Comparison of ENCODE assay signal across 21 cellular contexts in the genomic region with DNA sequence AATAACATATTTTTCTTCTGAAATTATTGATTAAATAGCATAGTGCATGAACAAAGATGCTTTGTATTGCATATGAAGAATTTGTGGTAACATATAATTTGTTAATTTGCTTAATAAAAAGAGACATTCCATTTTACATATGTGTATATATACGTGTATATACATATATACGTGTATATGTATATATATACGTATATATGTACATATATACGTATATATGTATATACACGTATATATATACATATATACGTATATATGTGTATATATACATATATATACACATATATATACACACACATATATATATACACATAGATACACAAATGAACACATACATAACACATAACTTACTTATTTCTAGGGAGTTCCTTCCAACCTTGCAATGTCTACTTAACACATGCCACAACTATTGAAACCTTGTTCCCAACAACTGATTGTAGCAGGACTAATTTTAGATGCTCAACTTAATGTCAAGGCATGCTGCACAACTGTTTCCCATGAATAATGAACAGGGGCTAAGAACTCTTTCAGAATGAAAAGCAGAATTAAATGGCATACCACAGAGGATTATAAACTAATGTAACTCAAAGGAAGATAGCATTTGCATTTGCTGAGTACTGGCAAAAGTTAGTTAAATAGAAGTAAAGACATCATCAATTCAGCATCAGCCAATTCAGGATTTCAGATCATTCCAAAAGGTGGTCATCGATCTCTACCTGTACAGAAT. TPM values are rescaled to one million over a fixed set of nuclear protein-coding genes. Genes with fewer than 3 reads are reported as not detected.
DNase-seq lines count a peak whose midpoint lies in the region; ATAC-seq, FAIRE-seq and TF ChIP-seq lines count a peak whose summit lies in the region.
"Had no signal": no experiment of that assay in that cellular context is flagged by ENCODE, and none has a peak within 500 bp of the region (broad histone marks: within the 10 kb centered on the region; RNA-seq: fewer than 3 reads in every experiment).

No MANE protein-coding gene starts in this region.

- H3K27me3 ChIP-seq in A673 (replicated peaks; ENCODE audit: insufficient read depth, low read depth, low read length, poor library complexity) (no peaks in the 10 kb centered on the region), pancreas (no peaks in the 10 kb centered on the region), H9 (ENCODE audit: insufficient read depth, low read length) (no peaks in the 10 kb centered on the region)

- H2AFZ ChIP-seq in H9 (ENCODE audit: low read length): no peak overlapping the region
- H2AFZ ChIP-seq: GM23338 had no signal

- peaks cover 4% of the 10 kb centered on the region in 2 experiments; a peak in 3 of 4 replicates for H3K4me1 Mint-ChIP-seq in H9
- H3K4me1 Mint-ChIP-seq: GM23338 had no signal

- intact Hi-C loops in A673 (cut with micrococcal nuclease; ENCODE audit: unreplicated experiment): no loop called here
- intact Hi-C loops in kidney (cut with DNase I): no loop called here
- intact Hi-C loops in pancreas (cut with DNase I): no loop called here

- H2BK20ac ChIP-seq in H9 (ENCODE audit: low read depth, low read length, poor library complexity, severe bottlenecking): no peak overlapping the region

- no peak overlapping the region for H2AK5ac ChIP-seq in H9 (ENCODE audit: insufficient read length, low read length)

- no peaks in the 10 kb centered on the region for H3K9me3 Mint-ChIP-seq in H9
- H3K9me3 Mint-ChIP-seq: CD4-positive, CD25-positive, alpha-beta regulatory T cell; GM23338 had no signal

- H3K9ac ChIP-seq in kidney (ENCODE audit: low read length in 2 of 2): no peak overlapping the region
- H3K9ac ChIP-seq in H9 (ENCODE audit: extremely low read depth, insufficient read length, low read length): no peak overlapping the region

- H3K23ac ChIP-seq in H9 (ENCODE audit: insufficient read length, low read depth, low read length): no peak overlapping the region

- H2BK15ac ChIP-seq in H9 (ENCODE audit: low read depth, low read length): no peak overlapping the region

- no TSS peak for BruUV-seq in A673 (replicated peaks; lab: Mats Ljungman, UMichigan)

- CTCF ChIA-PET in A673 (lab: Charles Lee): no interaction called here

- H2BK120ac ChIP-seq in H9 (ENCODE audit: low read depth, low read length, poor library complexity, severe bottlenecking): no peak overlapping the region

- WGBS in pancreas, 2 donors: 83 to 88% methylated on average over 7 of the region's 7 CpGs
- no CpG with 5 or more reads among the region's 7 CpGs for WGBS in H9 (ENCODE audit: extremely low coverage, insufficient read length, low lambda C conversion rate)

- H3K18ac ChIP-seq in H9 (ENCODE audit: insufficient read length, low read depth, low read length): no peak overlapping the region

- no peak overlapping the region for H2BK5ac ChIP-seq in H9 (ENCODE audit: insufficient read length, low read length)

- no peaks in the 10 kb centered on the region for H3K36me3 Mint-ChIP-seq in H9 (ENCODE audit: insufficient read depth in 1 of 3, low read depth in 3 of 3)
- H3K36me3 Mint-ChIP-seq: CD4-positive, CD25-positive, alpha-beta regulatory T cell had no signal

- no peak overlapping the region for H4K5ac ChIP-seq in H9 (ENCODE audit: insufficient read length, low read depth, low read length)

- no peak overlapping the region for H4K91ac ChIP-seq in H9 (ENCODE audit: insufficient read length, low read depth, low read length)

- no peak for ATAC-seq in pancreas
- ATAC-seq: GM12878, GM23338, HepG2 had no signal

- H3K14ac ChIP-seq in H9 (ENCODE audit: insufficient read depth, low read length): no peak overlapping the region

- H4K8ac ChIP-seq in H9 (replicated peaks; ENCODE audit: insufficient read length, low read depth, low read length): no peak overlapping the region

- no peak overlapping the region for H3K4ac ChIP-seq in H9 (ENCODE audit: low read depth, low read length)

- H4K20me1 ChIP-seq in H9 (ENCODE audit: control insufficient read depth, insufficient read depth, insufficient read length): no peaks in the 10 kb centered on the region

- H3K27me3 Mint-ChIP-seq in H9 (ENCODE audit: low read depth): no peaks in the 10 kb centered on the region
- H3K27me3 Mint-ChIP-seq: CD4-positive, CD25-positive, alpha-beta regulatory T cell had no signal

- H3K27ac ChIP-seq in A673 (ENCODE audit: low read depth, low read length, poor library complexity, severe bottlenecking) (peak overlapping the region; percentile 18), kidney (ENCODE audit: low read depth in 2 of 2, low read length in 2 of 2) (no peak overlapping the region), pancreas (no peak overlapping the region), H9 (ENCODE audit: insufficient read length, low read depth, low read length) (no peak overlapping the region)
- H3K27ac ChIP-seq: RWPE1, SK-N-MC had no signal

- no peak overlapping the region for H3K4me3 Mint-ChIP-seq in H9
- H3K4me3 Mint-ChIP-seq: CD4-positive, CD25-positive, alpha-beta regulatory T cell; GM23338 had no signal

- H3K36me3 ChIP-seq in A673 (ENCODE audit: insufficient read depth, low read length, poor library complexity, severe bottlenecking): no peaks in the 10 kb centered on the region
- H3K36me3 ChIP-seq in kidney (ENCODE audit: control insufficient read depth in 1 of 2, insufficient read depth in 2 of 2, low read length in 2 of 2): no peaks in the 10 kb centered on the region
- no peaks in the 10 kb centered on the region for H3K36me3 ChIP-seq in pancreas

- no peak overlapping the region for H3K4me2 ChIP-seq in H9 (ENCODE audit: insufficient read depth, insufficient read length, low read length)
- H3K4me2 ChIP-seq: GM23338 had no signal

- H3K27ac Mint-ChIP-seq in H9: 0 out of 7 replicates have a peak overlapping the region, but pooled peaks of 1 of the 3 experiments have one; percentile 20
- H3K27ac Mint-ChIP-seq: CD4-positive, CD25-positive, alpha-beta regulatory T cell; GM23338 had no signal

- FAIRE-seq in kidney (lab: Jason Lieb, UNC) (peak; percentile 11), pancreas (lab: Jason Lieb, UNC) (peak; percentile 72)
- FAIRE-seq: GM12878, HepG2 had no signal

- H3K4me1 ChIP-seq in A673 (ENCODE audit: insufficient read depth, low read length, poor library complexity, severe bottlenecking) (peaks cover 26% of the 10 kb centered on the region), kidney (ENCODE audit: control insufficient read depth in 1 of 2, insufficient read depth in 1 of 2, low read depth in 1 of 2, low read length in 2 of 2) (no peaks in the 10 kb centered on the region), pancreas (no peaks in the 10 kb centered on the region), H9 (ENCODE audit: insufficient read depth, low read length) (no peaks in the 10 kb centered on the region)

- no peaks in the 10 kb centered on the region for H3K79me2 ChIP-seq in H9 (ENCODE audit: insufficient read depth, low read length)

- H3K79me1 ChIP-seq in H9 (ENCODE audit: insufficient read depth, low read depth, low read length, poor library complexity, severe bottlenecking): no peaks in the 10 kb centered on the region

- H3T11ph ChIP-seq in H9 (ENCODE audit: low read length): no peak overlapping the region

- H3K56ac ChIP-seq in H9 (ENCODE audit: insufficient read length, low read depth, low read length): no peak overlapping the region

- H3K23me2 ChIP-seq in H9 (ENCODE audit: insufficient read length, low read depth, low read length, poor library complexity, severe bottlenecking): no peaks in the 10 kb centered on the region

- no peak overlapping the region for H3K4me3 ChIP-seq in A673 (ENCODE audit: low read depth, low read length, poor library complexity, severe bottlenecking)
- no peak overlapping the region for H3K4me3 ChIP-seq in kidney (ENCODE audit: low read length in 2 of 2)
- H3K4me3 ChIP-seq in pancreas: no peak overlapping the region
- H3K4me3 ChIP-seq: GM12878, GM23338, SK-N-MC had no signal

- H3K9me3 ChIP-seq in A673 (ENCODE audit: low read depth, low read length, poor library complexity, severe bottlenecking) (no peaks in the 10 kb centered on the region), kidney (ENCODE audit: control insufficient read depth in 1 of 2, low read length in 2 of 2) (no peaks in the 10 kb centered on the region), pancreas (no peaks in the 10 kb centered on the region), H9 (ENCODE audit: control insufficient read depth, low read depth, low read length) (no peaks in the 10 kb centered on the region)

- TF ChIP-seq CTCF in A673 (conservative IDR thresholded peaks at IDR 0.05; ENCODE audit: low read depth, low read length) (no peak), kidney (IDR thresholded peaks at IDR 0.05; ENCODE audit: borderline replicate concordance, extremely low read depth, insufficient read depth) (no peak), pancreas (IDR thresholded peaks at IDR 0.05) (no peak), H9 (conservative IDR thresholded peaks at IDR 0.05) (no peak)

- POLR2A ChIA-PET in A673 (lab: Charles Lee; ENCODE audit: low non-redundant PET): no interaction called here

- DNase-seq in A673 (ENCODE audit: low spot score) (peak; percentile 75), astrocyte of the hippocampus (ENCODE audit: low read depth, low spot score) (peak; percentile 45), kidney (no peak), pancreas (no peak), NCI-H1436 (lab: John Stamatoyannopoulos, UW) (no peak), COR-L47 (lab: John Stamatoyannopoulos, UW) (no peak), H9 (no peak)
- DNase-seq: CD4-positive, CD25-positive, alpha-beta regulatory T cell; DMS79 treated with DMSO at 0.1 percent for 48 hours; KBM-7; NCI-H146; NCI-H2029; NCI-H226; NCI-H774; NK-92 treated with Interleukin-12 subunit alpha and Interleukin-12 subunit beta, amount 100 ng/mL, for 24 hours; SHP77 treated with DMSO at 0.1 percent for 48 hours had no signal

- H2BK12ac ChIP-seq in H9 (ENCODE audit: insufficient read length, low read depth, low read length): no peak overlapping the region

RNA-seq across cellular contexts. Expression of gene KIF24, which starts 17.4 kb away (rescaled TPM):
- total RNA-seq in A673 (2021): 10.6 and 11.6 TPM in 2 replicates
- 2.8 TPM for total RNA-seq in kidney
- polyA plus RNA-seq in kidney (ENCODE audit: insufficient read depth, low read depth, low replicate concordance): 0.58 TPM
- total RNA-seq in pancreas: under 1 TPM; 0.37 to 0.69 (median 0.48) TPM
- under 1 TPM; 0.38 to 0.52 TPM for polyA plus RNA-seq in pancreas
- total RNA-seq in H9 (2021): 3.7 and 4.0 TPM in 2 replicates

RNA-seq across cellular contexts. Expression of gene NUDT2, which starts 17.7 kb away (rescaled TPM):
- total RNA-seq in A673 (2021) (19.1 and 25.3 TPM in 2 replicates), kidney (12.6 TPM), pancreas (10 to 100 TPM in 5 of 6 donors, 1 to 10 TPM in 1; 9.7 to 16.8 (median 13.2) TPM), H9 (2021) (13.5 and 14.1 TPM in 2 replicates)
- polyA plus RNA-seq in kidney (ENCODE audit: insufficient read depth, low read depth, low replicate concordance) (32.1 TPM), pancreas (10 to 100 TPM; 13.7 to 32.6 TPM)

Comparison
In these comparisons a context has a peak if more than half of its experiments do, and no peak if none do; other contexts are left out.
1. DNase-seq: peak in A673 (single experiment) and astrocyte of the hippocampus (single experiment); none in kidney (single experiment), pancreas (0 of 6), NCI-H1436 (single experiment), COR-L47 (single experiment) and H9 (single experiment).